Comparison of ENCODE assay signal across 9 cellular contexts in genomic region chrX:121308276-121308805, GRCh38.
A peak's percentile ranks its signal among the peaks of the same experiment; 100 is the strongest.
DNase-seq lines count a peak whose midpoint lies in the region; ATAC-seq, FAIRE-seq and TF ChIP-seq lines count a peak whose summit lies in the region.
"Had no signal": no experiment of that assay in that cellular context is flagged by ENCODE, and none has a peak within 500 bp of the region (broad histone marks: within the 10 kb centered on the region; RNA-seq: fewer than 3 reads in every experiment).

No MANE protein-coding gene starts in this region.

- no peaks in the 10 kb centered on the region for H3K4me1 ChIP-seq in mucosa of descending colon (ENCODE audit: low read depth)

- no peak overlapping the region for H3K27ac ChIP-seq in brain microvascular endothelial cell

- DNase-seq in ELR (ENCODE audit: low read depth), result peak; percentile 3
- peak; percentile 12 for DNase-seq in RPMI8226
- peak; percentile 59 for DNase-seq in brain microvascular endothelial cell
- peak in 1 of 3 donors; percentile 27 for DNase-seq in mucosa of descending colon
- peak; percentile 16 for DNase-seq in urothelium cell line (ENCODE audit: low spot score)
- no peak for DNase-seq in 8988T
- DNase-seq: activated B cell treated with CpG ODN at 0.5 μM for 24 hours had no signal

- no peak for FAIRE-seq in urothelium cell line (lab: Jason Lieb, UNC)

- TF ChIP-seq CTCF in brain microvascular endothelial cell (IDR thresholded peaks at IDR 0.05; ENCODE audit: low read depth, low read length, missing control alignments) (peak; percentile 57), mucosa of descending colon (IDR thresholded peaks at IDR 0.05) (no peak)

- no peaks in the 10 kb centered on the region for H3K36me3 ChIP-seq in brain microvascular endothelial cell (replicated peaks)
- no peaks in the 10 kb centered on the region for H3K36me3 ChIP-seq in mucosa of descending colon (ENCODE audit: low read depth)

- in situ Hi-C loops in brain microvascular endothelial cell (cut with HindIII; ENCODE audit: low pct_ligation_motif_present, low sequenced_read_pairs), result no loop called here

- ATAC-seq in GM19455 (IDR thresholded peaks at IDR 0.05; ENCODE audit: unreplicated experiment), result peak; percentile 72
- peak; percentile 87 for ATAC-seq in HG03439 (IDR thresholded peaks at IDR 0.05; ENCODE audit: unreplicated experiment)
- ATAC-seq in mucosa of descending colon, result peak; percentile 49

- intact Hi-C loops in mucosa of descending colon (cut with DNase I, micrococcal nuclease), result loop anchor here in 1 of 2 donors (10.0 kb wide), 1 partner anchor 266 kb away; no protein-coding TSS in a partner anchor

- no peaks in the 10 kb centered on the region for H3K9me3 ChIP-seq in mucosa of descending colon

- H3K4me3 ChIP-seq in brain microvascular endothelial cell (ENCODE audit: low read depth, low read length) (no peak overlapping the region), mucosa of descending colon (no peak overlapping the region)

- H3K27me3 ChIP-seq in brain microvascular endothelial cell (replicated peaks), result no peaks in the 10 kb centered on the region
